Comparison of ENCODE assay signal across 10 cellular contexts in genomic region chr5:157290981-157291711, GRCh38. TPM values are rescaled to one million over a fixed set of nuclear protein-coding genes. Genes with fewer than 3 reads are reported as not detected.
DNase-seq lines count a peak whose midpoint lies in the region; ATAC-seq, FAIRE-seq and TF ChIP-seq lines count a peak whose summit lies in the region.
"Had no signal": no experiment of that assay in that cellular context is flagged by ENCODE, and none has a peak within 500 bp of the region (broad histone marks: within the 10 kb centered on the region; RNA-seq: fewer than 3 reads in every experiment).

No MANE protein-coding gene starts in this region.

- H3K36me3 Mint-ChIP-seq in activated CD4-positive, alpha-beta T cell treated with anti-CD3 and anti-CD28 coated beads for 36 hours (ENCODE audit: low read depth): peaks cover 81% of the 10 kb centered on the region

- H3K9me3 ChIP-seq in HepG2 (ENCODE audit: low read length): no peaks in the 10 kb centered on the region
- H3K9me3 ChIP-seq in A673 (ENCODE audit: low read depth, low read length, poor library complexity, severe bottlenecking): no peaks in the 10 kb centered on the region
- H3K9me3 ChIP-seq: thoracic aorta had no signal

- H3K9ac ChIP-seq in HepG2 (ENCODE audit: insufficient read depth, low read depth, low read length): peak overlapping the region; percentile 31; the same call in 1 of the 2 replicates

- H3K27ac ChIP-seq in HepG2 (ENCODE audit: extremely low read length, insufficient read depth, low read length) (peak overlapping the region; percentile 73), caudate nucleus (ENCODE audit: low read depth, low read length) (no peak overlapping the region), RWPE1 (no peak overlapping the region), A673 (ENCODE audit: low read depth, low read length, poor library complexity, severe bottlenecking) (no peak overlapping the region)
- H3K27ac ChIP-seq: SK-N-MC, thoracic aorta had no signal

- intact Hi-C loops in activated CD4-positive, alpha-beta T cell treated with anti-CD3 and anti-CD28 coated beads for 36 hours (cut with DNase I, micrococcal nuclease): loop anchor here in 1 of 2 experiments (1.0 kb wide), 1 partner anchor 16 kb away; no protein-coding TSS in a partner anchor
- intact Hi-C loops in HepG2 (cut with micrococcal nuclease; ENCODE audit: unreplicated experiment) (loop anchor here (1.0 kb wide), 2 partner anchors 18 to 25 kb away; partner anchors contain the start of gene CYFIP2), A673 (cut with micrococcal nuclease; ENCODE audit: unreplicated experiment) (no loop called here)

- H3K4me3 ChIP-seq in HepG2 (replicated peaks in 1 of 3; ENCODE audit: insufficient read depth in 1 of 3, low read depth in 2 of 3, low read length in 3 of 3) (no peak overlapping the region; a peak in 1 of 6 replicates), A673 (ENCODE audit: low read depth, low read length, poor library complexity, severe bottlenecking) (no peak overlapping the region)
- H3K4me3 ChIP-seq: SK-N-MC, thoracic aorta had no signal

- DNase-seq in activated CD4-positive, alpha-beta T cell treated with anti-CD3 and anti-CD28 coated beads for 36 hours: peak; percentile 74
- no peak for DNase-seq in activated CD4-positive, alpha-beta T cell treated with anti-CD3 and anti-CD28 coated beads, Interleukin-2, amount 50 U/mL, for 1 hour
- DNase-seq in OCI-M1 (lab: John Stamatoyannopoulos, UW) (peak; percentile 35), HepG2 (ENCODE audit: low spot score) (peak; percentile 99), caudate nucleus (lab: John Stamatoyannopoulos, UW) (no peak), RWPE1 (ENCODE audit: low spot score) (no peak), A673 (ENCODE audit: low spot score) (no peak)

- CTCF ChIA-PET in activated CD4-positive, alpha-beta T cell treated with anti-CD3 and anti-CD28 coated beads for 36 hours (lab: Charles Lee): interaction anchor here (0.6 to 1.4 kb wide), 3 partner anchors 12 to 158 kb away, joined by 3 to 6 read pairs (median 4); no protein-coding TSS in a partner anchor
- CTCF ChIA-PET in HepG2 (lab: Yijun Ruan, JAX; ENCODE audit: low intra/inter-chr PET ratio, low total read pairs): no interaction called here
- CTCF ChIA-PET in RWPE1 (lab: Yijun Ruan, JAX): no interaction called here
- CTCF ChIA-PET in A673 (lab: Charles Lee): no interaction called here

- no peaks in the 10 kb centered on the region for H3K9me3 Mint-ChIP-seq in activated CD4-positive, alpha-beta T cell treated with anti-CD3 and anti-CD28 coated beads for 36 hours (ENCODE audit: low read depth)

- 0 out of 2 replicates have a peak, but pooled peaks cover 6% of the 10 kb centered on the region for H4K20me1 ChIP-seq in HepG2 (ENCODE audit: insufficient read depth, low read length)

- H3K27me3 Mint-ChIP-seq in activated CD4-positive, alpha-beta T cell treated with anti-CD3 and anti-CD28 coated beads for 36 hours: no peaks in the 10 kb centered on the region

- TF ChIP-seq POLR2A in HepG2 (IDR thresholded peaks at IDR 0.05; ENCODE audit: insufficient read depth in 1 of 2, low read depth in 2 of 2, low read length in 2 of 2): no peak

- in situ Hi-C loops in HepG2 (cut with HindIII; ENCODE audit: extremely low pct_ligation_motif_present, low pct_unique_long_range_greater_than_20kb): no loop called here

- H3K36me3 ChIP-seq in HepG2 (replicated peaks in 1 of 2; ENCODE audit: control insufficient read depth in 1 of 2, insufficient read depth in 2 of 2, low read length in 2 of 2): peaks cover 8 to 14% of the 10 kb centered on the region in 2 experiments; a peak in 4 of 5 replicates
- H3K36me3 ChIP-seq in A673 (ENCODE audit: insufficient read depth, low read length, poor library complexity, severe bottlenecking): no peaks in the 10 kb centered on the region

- H3K27me3 ChIP-seq in HepG2 (ENCODE audit: control insufficient read depth in 1 of 2, insufficient read depth in 2 of 2, low read length in 2 of 2) (no peaks in the 10 kb centered on the region), A673 (replicated peaks; ENCODE audit: insufficient read depth, low read depth, low read length, poor library complexity) (no peaks in the 10 kb centered on the region)

- POLR2A ChIA-PET in activated CD4-positive, alpha-beta T cell treated with anti-CD3 and anti-CD28 coated beads for 36 hours (lab: Charles Lee): interaction anchor here (0.7 kb wide), 1 partner anchor 12 kb away, joined by 3 read pairs; no protein-coding TSS in a partner anchor
- POLR2A ChIA-PET in HepG2 (lab: Yijun Ruan, JAX): no interaction called here
- POLR2A ChIA-PET in RWPE1 (lab: Yijun Ruan, JAX; ENCODE audit: low non-redundant PET): no interaction called here
- POLR2A ChIA-PET in A673 (lab: Charles Lee; ENCODE audit: low non-redundant PET): no interaction called here

- TF ChIP-seq CTCF in HepG2 (CRISPR knock-in tag; IDR thresholded peaks at IDR 0.05) (no peak), RWPE1 (conservative IDR thresholded peaks at IDR 0.05; ENCODE audit: low read depth) (no peak), A673 (conservative IDR thresholded peaks at IDR 0.05; ENCODE audit: low read depth, low read length) (no peak)

- H3K4me3 Mint-ChIP-seq in activated CD4-positive, alpha-beta T cell treated with anti-CD3 and anti-CD28 coated beads for 36 hours: no peak overlapping the region

- peak; percentile 100 for FAIRE-seq in HepG2 (lab: Jason Lieb, UNC)

- under 1% methylated on average over 10 of the region's 10 CpGs for WGBS in HepG2 (ENCODE audit: low lambda C conversion rate)

- TF ChIP-seq EP300 in HepG2 (IDR thresholded peaks at IDR 0.05; ENCODE audit: low read depth in 2 of 2, low read length in 2 of 2) (peak in 1 of 2 experiments; percentile 77; a peak in 2 of 4 replicates), HepG2 (CRISPR knock-in tag; IDR thresholded peaks at IDR 0.05; ENCODE audit: borderline replicate concordance) (peak; percentile 86)

- H3K4me1 ChIP-seq in HepG2 (ENCODE audit: insufficient read depth, low read length): peaks cover 67% of the 10 kb centered on the region
- H3K4me1 ChIP-seq in A673 (ENCODE audit: insufficient read depth, low read length, poor library complexity, severe bottlenecking): no peaks in the 10 kb centered on the region

- peaks cover 66% of the 10 kb centered on the region for H3K4me1 Mint-ChIP-seq in activated CD4-positive, alpha-beta T cell treated with anti-CD3 and anti-CD28 coated beads for 36 hours

- no peak overlapping the region for H2AFZ ChIP-seq in HepG2 (ENCODE audit: low read length)

- H3K79me2 ChIP-seq in HepG2 (ENCODE audit: insufficient read depth, low read length): no peaks in the 10 kb centered on the region

- peak overlapping the region; percentile 70 for H3K27ac Mint-ChIP-seq in activated CD4-positive, alpha-beta T cell treated with anti-CD3 and anti-CD28 coated beads for 36 hours

- peak; percentile 76 for ATAC-seq in activated CD4-positive, alpha-beta T cell treated with anti-CD3 and anti-CD28 coated beads for 36 hours
- ATAC-seq in HG02763 (IDR thresholded peaks at IDR 0.05; ENCODE audit: unreplicated experiment): peak; percentile 87
- ATAC-seq in HepG2: peak; percentile 96

- no TSS peak for BruUV-seq in HepG2 (replicated peaks; lab: Mats Ljungman, UMichigan)
- no TSS peak for BruUV-seq in A673 (replicated peaks; lab: Mats Ljungman, UMichigan)

- peak overlapping the region; percentile 54 for H3K4me2 ChIP-seq in HepG2 (ENCODE audit: low read depth, low read length)

- TF ChIP-seq RAD21 in HepG2 (CRISPR knock-in tag; IDR thresholded peaks at IDR 0.05): no peak

TF ChIP-seq in HepG2, 621 proteins besides CTCF, POLR2A, EP300 and RAD21 (continues in another document):
- no peak for TF ChIP-seq U2AF2 (IDR thresholded peaks at IDR 0.05; ENCODE audit: low read depth, low read length)
- no peak for TF ChIP-seq KLF9 (CRISPR knock-in tag; IDR thresholded peaks at IDR 0.05; ENCODE audit: low read depth)
- TF ChIP-seq ATM (IDR thresholded peaks at IDR 0.05; ENCODE audit: borderline replicate concordance): no peak
- no peak for TF ChIP-seq RELA (CRISPR knock-in tag; IDR thresholded peaks at IDR 0.05)
- TF ChIP-seq ZNF776 (CRISPR knock-in tag; IDR thresholded peaks at IDR 0.05): no peak
- peak; percentile 68; the same call in 1 of the 2 replicates for TF ChIP-seq ZNF232 (CRISPR knock-in tag; IDR thresholded peaks at IDR 0.05; ENCODE audit: borderline replicate concordance)
- TF ChIP-seq KDM3A (CRISPR knock-in tag; IDR thresholded peaks at IDR 0.05; ENCODE audit: low read depth): peak; percentile 84; the same call in 1 of the 2 replicates
- no peak for TF ChIP-seq NBN (conservative IDR thresholded peaks at IDR 0.05)
- no peak for TF ChIP-seq XBP1 (CRISPR knock-in tag; IDR thresholded peaks at IDR 0.05)
- TF ChIP-seq RFXAP (CRISPR knock-in tag; IDR thresholded peaks at IDR 0.05; ENCODE audit: borderline replicate concordance): peak; percentile 92
- TF ChIP-seq HNRNPUL1 (IDR thresholded peaks at IDR 0.05; ENCODE audit: low read depth, low read length): peak; percentile 40; the same call in 1 of the 2 replicates

RNA-seq across cellular contexts. Expression of gene CYFIP2, which starts 25.2 kb away (rescaled TPM):
- 100 to 1,000 TPM; 277 to 526 TPM for total RNA-seq in activated CD4-positive, alpha-beta T cell treated with anti-CD3 and anti-CD28 coated beads for 36 hours
- total RNA-seq in HepG2 (2016; rRNA removed; fragmentation: Illumina TruSeq; extraction: Trizol): 30.3 and 40.2 TPM in 2 replicates
- 13.4 and 13.7 TPM in 2 replicates for total RNA-seq in HepG2 (2016; cell fraction: cytosol; rRNA removed; fragmentation: Illumina TruSeq; extraction: Trizol; ENCODE audit: low read depth)
- 28.6 and 32.7 TPM in 2 replicates for total RNA-seq in HepG2 (2016; cell fraction: insoluble cytoplasmic fraction; rRNA removed; fragmentation: Illumina TruSeq; extraction: Trizol)
- total RNA-seq in HepG2 (2016; cell fraction: membrane; rRNA removed; fragmentation: Illumina TruSeq; extraction: Trizol): 33.5 TPM in 2 replicates
- total RNA-seq in HepG2 (2016; cell fraction: nucleus; rRNA removed; fragmentation: Illumina TruSeq; extraction: Trizol): 25.4 and 29.9 TPM in 2 replicates
- polyA plus RNA-seq in HepG2 (2011; rRNA removed): 22.5 and 22.6 TPM in 2 replicates
- polyA plus RNA-seq in HepG2 (2011; cell fraction: cytosol; rRNA removed): 20.3 and 24.1 TPM in 2 replicates
- 61.6 and 72.0 TPM in 2 replicates for polyA plus RNA-seq in HepG2 (2011; cell fraction: nucleus; rRNA removed)
- 43.3 and 45.5 TPM in 2 replicates for polyA plus RNA-seq in HepG2 (2012)
- 14.6 and 15.8 TPM in 2 replicates for polyA plus RNA-seq in HepG2 (2016; cell fraction: cytosol; fragmentation: Illumina TruSeq; extraction: Trizol; ENCODE audit: low read depth)
- 39.1 and 48.8 TPM in 2 replicates for polyA plus RNA-seq in HepG2 (2016; cell fraction: insoluble cytoplasmic fraction; fragmentation: Illumina TruSeq; extraction: Trizol; ENCODE audit: low read depth)
- polyA plus RNA-seq in HepG2 (2016; cell fraction: membrane; fragmentation: Illumina TruSeq; extraction: Trizol; ENCODE audit: low read depth): 33.6 and 33.7 TPM in 2 replicates
- polyA plus RNA-seq in HepG2 (2016; cell fraction: nucleus; fragmentation: Illumina TruSeq; extraction: Trizol; ENCODE audit: insufficient read depth, low read depth): 31.7 and 39.3 TPM in 2 replicates
- polyA minus RNA-seq in HepG2 (2011; rRNA and poly(A)+ RNA removed; ENCODE audit: low replicate concordance): 17.9 and 70.5 TPM in 2 replicates
- polyA minus RNA-seq in HepG2 (2011; cell fraction: cytosol; rRNA and poly(A)+ RNA removed): 16.3 and 22.5 TPM in 2 replicates
- 55.0 and 64.3 TPM in 2 replicates for polyA minus RNA-seq in HepG2 (2011; cell fraction: nucleus; rRNA and poly(A)+ RNA removed)
- total RNA-seq in A673 (2021): 17.2 and 20.1 TPM in 2 replicates

Comparison
In these comparisons a context has a peak if more than half of its experiments do, and no peak if none do; other contexts are left out.
1. DNase-seq: peak in activated CD4-positive, alpha-beta T cell treated with anti-CD3 and anti-CD28 coated beads for 36 hours (single experiment), OCI-M1 (single experiment) and HepG2 (single experiment); none in activated CD4-positive, alpha-beta T cell treated with anti-CD3 and anti-CD28 coated beads, Interleukin-2, amount 50 U/mL, for 1 hour (single experiment), caudate nucleus (0 of 61), RWPE1 (single experiment) and A673 (single experiment).
2. RNA of gene CYFIP2, which starts 25.2 kb away (total RNA-seq): 277 to 526 TPM in activated CD4-positive, alpha-beta T cell treated with anti-CD3 and anti-CD28 coated beads for 36 hours; 13.4 to 40.2 TPM in HepG2 and 17.2 to 20.1 TPM in A673; every median in the first group is over 4 times any median in the second.
3. Peak in every context shown above with its lines, with median percentiles within 50 percentile points of each other: ATAC-seq.